8 cellular contexts compared by ENCODE assay signal in genomic region chr15:75367913-75368688, GRCh38. TPM values are rescaled to one million over a fixed set of nuclear protein-coding genes. Genes with fewer than 3 reads are reported as not detected.
DNase-seq lines count a peak whose midpoint lies in the region; ATAC-seq and TF ChIP-seq lines count a peak whose summit lies in the region.

TSS of gene MAN2C1 (minus strand) at chr15:75368607. CDS start at chr15:75368583, 24 bp downstream.

- H3K27me3 Mint-ChIP-seq in activated T-helper 17 cell treated with anti-CD3 and anti-CD28 coated beads, Interleukin-2, amount 50 U/mL, for 72 hours: no peaks in the 10 kb centered on the region
- H3K27me3 Mint-ChIP-seq in naive thymus-derived CD8-positive, alpha-beta T cell: no peaks in the 10 kb centered on the region

- H3K9me3 ChIP-seq in fibroblast of lung (ENCODE audit: control insufficient read depth, insufficient read depth, low read depth, low read length): no peaks in the 10 kb centered on the region

- TF ChIP-seq CTCF in LNCaP clone FGC (IDR thresholded peaks at IDR 0.05; ENCODE audit: control insufficient read depth, extremely low read depth, insufficient read depth): peak; percentile 97
- TF ChIP-seq CTCF in RWPE1 (conservative IDR thresholded peaks at IDR 0.05; ENCODE audit: low read depth): peak; percentile 96
- TF ChIP-seq CTCF in fibroblast of lung (conservative IDR thresholded peaks at IDR 0.05 in 1 of 2, IDR thresholded peaks at IDR 0.05 in 1 of 2; ENCODE audit: low read depth in 1 of 2, low read length in 2 of 2): peak; percentile 45 to 81

- CTCF ChIA-PET in RWPE1 (lab: Yijun Ruan, JAX): interaction anchor here (0.5 to 1.4 kb wide), 9 partner anchors 12 to 308 kb away, joined by 3 to 12 read pairs (median 4); partner anchors contain the start of gene COMMD4

- H3K36me3 Mint-ChIP-seq in activated T-helper 17 cell treated with anti-CD3 and anti-CD28 coated beads, Interleukin-2, amount 50 U/mL, for 72 hours (ENCODE audit: low read depth): peaks cover 73% of the 10 kb centered on the region
- peaks cover 0 to 56% (median 0%) of the 10 kb centered on the region in 3 donors for H3K36me3 Mint-ChIP-seq in naive thymus-derived CD8-positive, alpha-beta T cell

- peak within 1 kb of the TSS; percentile 98 for H3K27ac ChIP-seq in RWPE1
- peak within 1 kb of the TSS; percentile 86 for H3K27ac ChIP-seq in fibroblast of lung (ENCODE audit: insufficient read depth, low read length)

- no peaks in the 10 kb centered on the region for H3K27me3 ChIP-seq in fibroblast of lung (ENCODE audit: control insufficient read depth, insufficient read depth, low read length)

- H4K20me1 ChIP-seq in fibroblast of lung (ENCODE audit: control insufficient read depth, extremely low read depth, insufficient read depth, low read length): no peaks in the 10 kb centered on the region

- peaks cover 6% of the 10 kb centered on the region for H3K4me1 Mint-ChIP-seq in activated T-helper 17 cell treated with anti-CD3 and anti-CD28 coated beads, Interleukin-2, amount 50 U/mL, for 72 hours
- H3K4me1 Mint-ChIP-seq in naive thymus-derived CD8-positive, alpha-beta T cell: peaks cover 8 to 25% (median 20%) of the 10 kb centered on the region in 4 donors

- peak within 1 kb of the TSS; percentile 92 for H3K9ac ChIP-seq in fibroblast of lung (ENCODE audit: insufficient read depth, low read length)

- H3K4me3 ChIP-seq in LNCaP clone FGC (ENCODE audit: low read depth, low read length) (peak within 1 kb of the TSS; percentile 88), fibroblast of lung (replicated peaks in 1 of 4; ENCODE audit: control extremely low read depth in 1 of 4, insufficient read depth in 1 of 4, low read depth in 3 of 4, low read length in 4 of 4) (peak within 1 kb of the TSS; percentile 63 to 88 (median 73))

- H3K79me2 ChIP-seq in fibroblast of lung (ENCODE audit: control insufficient read depth, insufficient read depth, low read length): peaks cover 8% of the 10 kb centered on the region

- peaks cover 9% of the 10 kb centered on the region for H3K4me1 ChIP-seq in fibroblast of lung (ENCODE audit: control insufficient read depth, extremely low read depth, insufficient read depth, low read length)

- H3K27ac Mint-ChIP-seq in activated T-helper 17 cell treated with anti-CD3 and anti-CD28 coated beads, Interleukin-2, amount 50 U/mL, for 72 hours: peak within 1 kb of the TSS; percentile 94
- peak within 1 kb of the TSS; percentile 85 to 96 (median 95) for H3K27ac Mint-ChIP-seq in naive thymus-derived CD8-positive, alpha-beta T cell

- ATAC-seq in activated T-helper 17 cell treated with anti-CD3 and anti-CD28 coated beads, Interleukin-2, amount 50 U/mL, for 72 hours (replicated peaks): peak; percentile 96
- peak; percentile 91 to 94 for ATAC-seq in naive thymus-derived CD8-positive, alpha-beta T cell

- no peaks in the 10 kb centered on the region for H3K9me3 Mint-ChIP-seq in activated T-helper 17 cell treated with anti-CD3 and anti-CD28 coated beads, Interleukin-2, amount 50 U/mL, for 72 hours
- no peaks in the 10 kb centered on the region for H3K9me3 Mint-ChIP-seq in naive thymus-derived CD8-positive, alpha-beta T cell

- POLR2A ChIA-PET in RWPE1 (lab: Yijun Ruan, JAX; ENCODE audit: low non-redundant PET): interaction anchor here (0.6 to 2.4 kb wide), 12 partner anchors 13 to 389 kb away, joined by 3 to 13 read pairs (median 4); partner anchors contain the start of genes IMP3, SIN3A and SNX33
- POLR2A ChIA-PET in naive thymus-derived CD8-positive, alpha-beta T cell (lab: Charles Lee): interaction anchor here (0.8 to 6.3 kb wide), 25 partner anchors 9 to 371 kb away, joined by 3 to 166 read pairs (median 5); partner anchors contain the start of genes C15orf39, COMMD4, IMP3 and NEIL1

- peak within 1 kb of the TSS; percentile 73 for H2AFZ ChIP-seq in fibroblast of lung (ENCODE audit: low read length)

- DNase-seq in ELR (ENCODE audit: low read depth) (peak; percentile 98), H4 (ENCODE audit: low spot score) (peak; percentile 96), LNCaP clone FGC (ENCODE audit: low read depth) (peak; percentile 95), RWPE1 (ENCODE audit: low spot score) (peak; percentile 97), fibroblast of lung (ENCODE audit: low read depth in 2 of 2) (peak; percentile 94 to 96)
- DNase-seq in naive thymus-derived CD8-positive, alpha-beta T cell: peak; percentile 80 to 94 (median 86)
- DNase-seq in stimulated activated naive CD4-positive, alpha-beta T cell (lab: John Stamatoyannopoulos, UW): peak; percentile 75 to 91 (median 85)

- peak within 1 kb of the TSS; percentile 100 for H3K4me2 ChIP-seq in fibroblast of lung (ENCODE audit: extremely low read depth, insufficient read depth, low read length)

- H3K36me3 ChIP-seq in fibroblast of lung (ENCODE audit: control insufficient read depth, insufficient read depth, low read length): peaks cover 15% of the 10 kb centered on the region

- H3K4me3 Mint-ChIP-seq in activated T-helper 17 cell treated with anti-CD3 and anti-CD28 coated beads, Interleukin-2, amount 50 U/mL, for 72 hours: peak within 1 kb of the TSS; percentile 95
- peak within 1 kb of the TSS; percentile 84 to 94 (median 90) for H3K4me3 Mint-ChIP-seq in naive thymus-derived CD8-positive, alpha-beta T cell

RNA-seq across cellular contexts. Expression of gene MAN2C1, which starts in this region (rescaled TPM):
- total RNA-seq in H4 (2014; rRNA removed; shearing (Covaris generic)): 15.7 and 23.4 TPM in 2 replicates
- 100 to 1,000 TPM; 114 to 245 TPM for total RNA-seq in activated T-helper 17 cell treated with anti-CD3 and anti-CD28 coated beads, Interleukin-2, amount 50 U/mL, for 72 hours
- total RNA-seq in fibroblast of lung: 94.3 and 124 TPM in 2 replicates
- polyA plus RNA-seq in fibroblast of lung: 27.3 and 40.6 TPM in 2 replicates
- 48.6 and 55.3 TPM in 2 replicates for polyA plus RNA-seq in fibroblast of lung (2012)
- polyA minus RNA-seq in fibroblast of lung (ENCODE audit: low replicate concordance): 56.2 and 93.4 TPM in 2 replicates
- 100 to 1,000 TPM; 369 to 370 TPM for total RNA-seq in naive thymus-derived CD8-positive, alpha-beta T cell
- polyA plus RNA-seq in naive thymus-derived CD8-positive, alpha-beta T cell: 10 to 100 TPM; 20.4 to 29.8 (median 28.7) TPM

Comparison
In these comparisons a context has a peak if more than half of its experiments do, and no peak if none do; other contexts are left out.
1. Peak in every context shown above with its lines: DNase-seq, ATAC-seq, H3K4me3 ChIP-seq and H3K27ac ChIP-seq.